In the genomic region with DNA sequence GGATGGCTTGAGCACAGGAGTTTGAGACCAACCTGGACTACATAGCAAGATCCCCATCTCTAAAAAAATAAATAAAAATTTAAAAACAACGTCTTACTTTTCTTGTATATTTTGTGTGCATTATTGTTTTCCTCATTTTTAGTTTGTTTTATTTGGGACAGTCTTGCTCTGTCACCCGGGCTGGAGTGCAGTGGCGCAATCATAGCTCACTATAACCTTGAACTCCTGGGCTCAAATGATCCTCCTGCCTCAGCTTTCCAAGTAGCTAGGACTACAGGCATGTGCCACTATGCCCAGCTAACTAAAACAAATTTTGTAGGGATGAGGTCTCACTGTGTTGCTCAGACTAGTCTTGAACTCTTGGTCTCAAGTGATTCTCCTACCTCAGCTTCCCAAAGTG, we compare ENCODE assay signal across 2 cellular contexts.
A peak's percentile ranks its signal among the peaks of the same experiment; 100 is the strongest.
TF ChIP-seq lines count a peak whose summit lies in the region.

No MANE protein-coding gene starts in this region.

TF ChIP-seq in endothelial cell of umbilical vein, 7 proteins besides CTCF, POLR2A, EP300 and RAD21:
- TF ChIP-seq, protein P1, sequence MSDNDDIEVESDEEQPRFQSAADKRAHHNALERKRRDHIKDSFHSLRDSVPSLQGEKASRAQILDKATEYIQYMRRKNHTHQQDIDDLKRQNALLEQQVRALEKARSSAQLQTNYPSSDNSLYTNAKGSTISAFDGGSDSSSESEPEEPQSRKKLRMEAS (IDR thresholded peaks at IDR 0.05; ENCODE audit: insufficient read depth, insufficient read length): no peak
- TF ChIP-seq EZH2 (IDR thresholded peaks at IDR 0.05; ENCODE audit: borderline replicate concordance, low read depth, low read length, severe bottlenecking) (no peak), GATA2 (IDR thresholded peaks at IDR 0.05; ENCODE audit: insufficient read depth, insufficient read length, low read depth, low read length) (no peak), JUN (IDR thresholded peaks at IDR 0.05; ENCODE audit: borderline replicate concordance, insufficient read depth, insufficient read length, low read depth) (no peak), POLR2AphosphoS5 (IDR thresholded peaks at IDR 0.05; ENCODE audit: insufficient read depth, low read depth, low read length) (no peak)

TF ChIP-seq in HepG2, 621 proteins besides CTCF, POLR2A, EP300 and RAD21 (continues in another document):
- TF ChIP-seq ZFX (CRISPR knock-in tag; IDR thresholded peaks at IDR 0.05; ENCODE audit: low read depth) (no peak), HNF4A (CRISPR knock-in tag; IDR thresholded peaks at IDR 0.05) (peak; percentile 79), ZNF24 (IDR thresholded peaks at IDR 0.05) (no peak), ZNF883 (CRISPR knock-in tag; IDR thresholded peaks at IDR 0.05; ENCODE audit: not compliant biosample characterization) (no peak), ZNF709 (CRISPR knock-in tag; IDR thresholded peaks at IDR 0.05) (no peak), MED13 (CRISPR knock-in tag; IDR thresholded peaks at IDR 0.05) (no peak), MED1 (CRISPR knock-in tag; IDR thresholded peaks at IDR 0.05) (peak; percentile 55; the same call in 1 of the 2 replicates), ARID5B (CRISPR knock-in tag; IDR thresholded peaks at IDR 0.05) (peak; percentile 88), RXRB (CRISPR knock-in tag; IDR thresholded peaks at IDR 0.05; ENCODE audit: borderline replicate concordance) (peak; percentile 42; the same call in 1 of the 2 replicates), ZNF652 (CRISPR knock-in tag; IDR thresholded peaks at IDR 0.05; ENCODE audit: borderline replicate concordance, low read depth) (no peak), ZMYM4 (CRISPR knock-in tag; IDR thresholded peaks at IDR 0.05) (no peak), FOXA3 (CRISPR knock-in tag; IDR thresholded peaks at IDR 0.05) (peak; percentile 45; the same call in 1 of the 2 replicates), SIN3B (IDR thresholded peaks at IDR 0.05; ENCODE audit: low read length) (no peak), ZNF468 (CRISPR knock-in tag; IDR thresholded peaks at IDR 0.05) (no peak), RNF2 (conservative IDR thresholded peaks at IDR 0.05; ENCODE audit: low read depth) (no peak), ZNF101 (CRISPR knock-in tag; IDR thresholded peaks at IDR 0.05; ENCODE audit: borderline replicate concordance, low read depth) (no peak), ZNF275 (CRISPR knock-in tag; IDR thresholded peaks at IDR 0.05; ENCODE audit: borderline replicate concordance) (no peak), NR2C2 (CRISPR knock-in tag; IDR thresholded peaks at IDR 0.05; ENCODE audit: borderline replicate concordance) (peak; percentile 49; the same call in 1 of the 2 replicates), ZNF644 (CRISPR knock-in tag; IDR thresholded peaks at IDR 0.05; ENCODE audit: low read depth) (peak; percentile 40; the same call in 1 of the 2 replicates), BATF2 (CRISPR knock-in tag; IDR thresholded peaks at IDR 0.05) (no peak), ZNF263 (CRISPR knock-in tag; IDR thresholded peaks at IDR 0.05) (no peak), NFKBIZ (CRISPR knock-in tag; IDR thresholded peaks at IDR 0.05) (0 out of 2 replicates have a peak, but pooled peaks have one; percentile 33), RARA (CRISPR knock-in tag; IDR thresholded peaks at IDR 0.05) (peak; percentile 74), GATAD2A (CRISPR knock-in tag; IDR thresholded peaks at IDR 0.05) (peak; percentile 88), ZGPAT (CRISPR knock-in tag; IDR thresholded peaks at IDR 0.05) (peak; percentile 34; the same call in 1 of the 2 replicates), FOXK1 (CRISPR knock-in tag; IDR thresholded peaks at IDR 0.05; ENCODE audit: borderline replicate concordance, low read depth) (0 out of 2 replicates have a peak, but pooled peaks have one; percentile 23), KDM6A (CRISPR knock-in tag; IDR thresholded peaks at IDR 0.05; ENCODE audit: low read depth) (peak; percentile 40; the same call in 1 of the 2 replicates), BORCS8-MEF2B (CRISPR knock-in tag; IDR thresholded peaks at IDR 0.05) (no peak), HMG20A (CRISPR knock-in tag; IDR thresholded peaks at IDR 0.05; ENCODE audit: borderline replicate concordance) (peak; percentile 54; the same call in 1 of the 2 replicates), ZNF292 (CRISPR knock-in tag; IDR thresholded peaks at IDR 0.05; ENCODE audit: borderline replicate concordance, low read depth) (no peak), HOXD1 (CRISPR knock-in tag; IDR thresholded peaks at IDR 0.05) (no peak), LCORL (IDR thresholded peaks at IDR 0.05) (no peak), LCORL (CRISPR knock-in tag; IDR thresholded peaks at IDR 0.05) (peak; percentile 68), CEBPB (IDR thresholded peaks at IDR 0.05; ENCODE audit: borderline replicate concordance, low read depth, low read length) (peak; percentile 84), ZFAT (CRISPR knock-in tag; conservative IDR thresholded peaks at IDR 0.05) (no peak), TBP (CRISPR knock-in tag; IDR thresholded peaks at IDR 0.05) (no peak), REXO4 (CRISPR knock-in tag; IDR thresholded peaks at IDR 0.05; ENCODE audit: borderline replicate concordance) (no peak), KAT7 (CRISPR knock-in tag; IDR thresholded peaks at IDR 0.05; ENCODE audit: borderline replicate concordance) (peak; percentile 46; the same call in 1 of the 2 replicates), EEA1 (CRISPR knock-in tag; IDR thresholded peaks at IDR 0.05; ENCODE audit: borderline replicate concordance) (no peak), ZNF576 (CRISPR knock-in tag; IDR thresholded peaks at IDR 0.05) (no peak), SSRP1 (CRISPR knock-in tag; IDR thresholded peaks at IDR 0.05) (no peak), NCOA5 (CRISPR knock-in tag; IDR thresholded peaks at IDR 0.05) (no peak), PRMT3 (CRISPR knock-in tag; IDR thresholded peaks at IDR 0.05; ENCODE audit: borderline replicate concordance, low read depth) (no peak), ZNF781 (CRISPR knock-in tag; IDR thresholded peaks at IDR 0.05; ENCODE audit: borderline replicate concordance, not compliant biosample characterization) (no peak), KLF16 (CRISPR knock-in tag; IDR thresholded peaks at IDR 0.05) (no peak; a peak in 1 of 4 replicates), NR2F1 (CRISPR knock-in tag; IDR thresholded peaks at IDR 0.05) (peak in 1 of 2 experiments; percentile 54; a peak in 1 of 4 replicates)
- TF ChIP-seq, protein P2, sequence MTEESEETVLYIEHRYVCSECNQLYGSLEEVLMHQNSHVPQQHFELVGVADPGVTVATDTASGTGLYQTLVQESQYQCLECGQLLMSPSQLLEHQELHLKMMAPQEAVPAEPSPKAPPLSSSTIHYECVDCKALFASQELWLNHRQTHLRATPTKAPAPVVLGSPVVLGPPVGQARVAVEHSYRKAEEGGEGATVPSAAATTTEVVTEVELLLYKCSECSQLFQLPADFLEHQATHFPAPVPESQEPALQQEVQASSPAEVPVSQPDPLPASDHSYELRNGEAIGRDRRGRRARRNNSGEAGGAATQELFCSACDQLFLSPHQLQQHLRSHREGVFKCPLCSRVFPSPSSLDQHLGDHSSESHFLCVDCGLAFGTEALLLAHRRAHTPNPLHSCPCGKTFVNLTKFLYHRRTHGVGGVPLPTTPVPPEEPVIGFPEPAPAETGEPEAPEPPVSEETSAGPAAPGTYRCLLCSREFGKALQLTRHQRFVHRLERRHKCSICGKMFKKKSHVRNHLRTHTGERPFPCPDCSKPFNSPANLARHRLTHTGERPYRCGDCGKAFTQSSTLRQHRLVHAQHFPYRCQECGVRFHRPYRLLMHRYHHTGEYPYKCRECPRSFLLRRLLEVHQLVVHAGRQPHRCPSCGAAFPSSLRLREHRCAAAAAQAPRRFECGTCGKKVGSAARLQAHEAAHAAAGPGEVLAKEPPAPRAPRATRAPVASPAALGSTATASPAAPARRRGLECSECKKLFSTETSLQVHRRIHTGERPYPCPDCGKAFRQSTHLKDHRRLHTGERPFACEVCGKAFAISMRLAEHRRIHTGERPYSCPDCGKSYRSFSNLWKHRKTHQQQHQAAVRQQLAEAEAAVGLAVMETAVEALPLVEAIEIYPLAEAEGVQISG (CRISPR knock-in tag; IDR thresholded peaks at IDR 0.05): peak; percentile 35; the same call in 1 of the 2 replicates
- TF ChIP-seq, protein P3, sequence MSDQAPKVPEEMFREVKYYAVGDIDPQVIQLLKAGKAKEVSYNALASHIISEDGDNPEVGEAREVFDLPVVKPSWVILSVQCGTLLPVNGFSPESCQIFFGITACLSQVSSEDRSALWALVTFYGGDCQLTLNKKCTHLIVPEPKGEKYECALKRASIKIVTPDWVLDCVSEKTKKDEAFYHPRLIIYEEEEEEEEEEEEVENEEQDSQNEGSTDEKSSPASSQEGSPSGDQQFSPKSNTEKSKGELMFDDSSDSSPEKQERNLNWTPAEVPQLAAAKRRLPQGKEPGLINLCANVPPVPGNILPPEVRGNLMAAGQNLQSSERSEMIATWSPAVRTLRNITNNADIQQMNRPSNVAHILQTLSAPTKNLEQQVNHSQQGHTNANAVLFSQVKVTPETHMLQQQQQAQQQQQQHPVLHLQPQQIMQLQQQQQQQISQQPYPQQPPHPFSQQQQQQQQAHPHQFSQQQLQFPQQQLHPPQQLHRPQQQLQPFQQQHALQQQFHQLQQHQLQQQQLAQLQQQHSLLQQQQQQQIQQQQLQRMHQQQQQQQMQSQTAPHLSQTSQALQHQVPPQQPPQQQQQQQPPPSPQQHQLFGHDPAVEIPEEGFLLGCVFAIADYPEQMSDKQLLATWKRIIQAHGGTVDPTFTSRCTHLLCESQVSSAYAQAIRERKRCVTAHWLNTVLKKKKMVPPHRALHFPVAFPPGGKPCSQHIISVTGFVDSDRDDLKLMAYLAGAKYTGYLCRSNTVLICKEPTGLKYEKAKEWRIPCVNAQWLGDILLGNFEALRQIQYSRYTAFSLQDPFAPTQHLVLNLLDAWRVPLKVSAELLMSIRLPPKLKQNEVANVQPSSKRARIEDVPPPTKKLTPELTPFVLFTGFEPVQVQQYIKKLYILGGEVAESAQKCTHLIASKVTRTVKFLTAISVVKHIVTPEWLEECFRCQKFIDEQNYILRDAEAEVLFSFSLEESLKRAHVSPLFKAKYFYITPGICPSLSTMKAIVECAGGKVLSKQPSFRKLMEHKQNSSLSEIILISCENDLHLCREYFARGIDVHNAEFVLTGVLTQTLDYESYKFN (CRISPR knock-in tag; conservative IDR thresholded peaks at IDR 0.05): peak; percentile 68
- TF ChIP-seq, protein P1 (IDR thresholded peaks at IDR 0.05): 0 out of 2 replicates have a peak, but pooled peaks have one; percentile 14
- TF ChIP-seq, protein P4, sequence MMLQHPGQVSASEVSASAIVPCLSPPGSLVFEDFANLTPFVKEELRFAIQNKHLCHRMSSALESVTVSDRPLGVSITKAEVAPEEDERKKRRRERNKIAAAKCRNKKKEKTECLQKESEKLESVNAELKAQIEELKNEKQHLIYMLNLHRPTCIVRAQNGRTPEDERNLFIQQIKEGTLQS (CRISPR knock-in tag; IDR thresholded peaks at IDR 0.05): no peak
